In genomic region chr15:68484696-68485400, GRCh38 we compare ENCODE assay signal across 11 cellular contexts. TPM values are rescaled to one million over a fixed set of nuclear protein-coding genes. Genes with fewer than 3 reads are reported as not detected.
A peak's percentile ranks its signal among the peaks of the same experiment; 100 is the strongest.
DNase-seq lines count a peak whose midpoint lies in the region; ATAC-seq and TF ChIP-seq lines count a peak whose summit lies in the region.
"Had no signal": no experiment of that assay in that cellular context is flagged by ENCODE, and none has a peak within 500 bp of the region (broad histone marks: within the 10 kb centered on the region; RNA-seq: fewer than 3 reads in every experiment).

No MANE protein-coding gene starts in this region.

- 66 to 70% methylated on average over 2 to 14 of the region's 14 CpGs for WGBS in transverse colon (ENCODE audit: low coverage in 1 of 2), 2 donors

- H3K27me3 ChIP-seq in H7 (ENCODE audit: control insufficient read depth, insufficient read depth, low read length), result no peaks in the 10 kb centered on the region
- no peaks in the 10 kb centered on the region for H3K27me3 ChIP-seq in left lung
- H3K27me3 ChIP-seq in transverse colon, result no peaks in the 10 kb centered on the region

- in situ Hi-C loops in astrocyte of the cerebellum (cut with HindIII; ENCODE audit: low sequenced_read_pairs), result no loop called here
- in situ Hi-C loops in transverse colon (cut with MboI; ENCODE audit: low pct_ligation_motif_present in 1 of 4, low pct_unique_long_range_greater_than_20kb in 1 of 4, low sequenced_read_pairs in 3 of 4), result no loop called here

- H3K36me3 ChIP-seq in H7 (replicated peaks; ENCODE audit: control insufficient read depth, insufficient read depth, low read length) (no peaks in the 10 kb centered on the region), left lung (no peaks in the 10 kb centered on the region), transverse colon (no peaks in the 10 kb centered on the region)

- H3K4me1 ChIP-seq in left lung (no peaks in the 10 kb centered on the region), transverse colon (peaks cover 0 to 6% (median 3%) of the 10 kb centered on the region in 4 donors)

- peak; percentile 37 for DNase-seq in H7
- DNase-seq in astrocyte of the cerebellum (ENCODE audit: low read depth), result peak; percentile 60
- DNase-seq in left lung, result no peak
- no peak for DNase-seq in transverse colon
- DNase-seq in hypothalamus (lab: John Stamatoyannopoulos, UW), result no peak
- DNase-seq in RKO (ENCODE audit: low spot score), result no peak
- DNase-seq: activated naive CD8-positive, alpha-beta T cell treated with anti-CD3 and anti-CD28 coated beads, Interleukin-2, amount 50 U/mL, for 24 hours; naive thymus-derived CD4-positive, alpha-beta T cell; NCI-H1436 had no signal

- no peak for TF ChIP-seq POLR2A in transverse colon (IDR thresholded peaks at IDR 0.05)

- ATAC-seq in left lung, result peak; percentile 25
- no peak for ATAC-seq in HG03095 (IDR thresholded peaks at IDR 0.05; ENCODE audit: unreplicated experiment)
- ATAC-seq in HG02678 (IDR thresholded peaks at IDR 0.05; ENCODE audit: unreplicated experiment), result no peak
- ATAC-seq: activated naive CD8-positive, alpha-beta T cell treated with anti-CD3 and anti-CD28 coated beads, Interleukin-2, amount 50 U/mL, for 24 hours; naive thymus-derived CD4-positive, alpha-beta T cell had no signal

- no peaks in the 10 kb centered on the region for H3K9me3 ChIP-seq in left lung
- H3K9me3 ChIP-seq in transverse colon, result no peaks in the 10 kb centered on the region

- no peak for TF ChIP-seq EP300 in transverse colon (IDR thresholded peaks at IDR 0.05; ENCODE audit: low read depth)

- intact Hi-C loops in left lung (cut with DNase I), result no loop called here
- intact Hi-C loops in transverse colon (cut with DNase I; ENCODE audit: low total_unique reads), result no loop called here

- peak overlapping the region in 1 of 2 donors; percentile 4 for H3K27ac ChIP-seq in left lung
- H3K27ac ChIP-seq in transverse colon, result peak overlapping the region; percentile 48 to 58 (median 56)

- TF ChIP-seq CTCF in astrocyte of the cerebellum (IDR thresholded peaks at IDR 0.05; ENCODE audit: low read depth, low read length, missing control alignments) (no peak), left lung (IDR thresholded peaks at IDR 0.05) (no peak), transverse colon (IDR thresholded peaks at IDR 0.05) (no peak)

- no peak overlapping the region for H3K4me3 ChIP-seq in H7 (ENCODE audit: insufficient read depth, low read depth, low read length)
- no peak overlapping the region for H3K4me3 ChIP-seq in astrocyte of the cerebellum (ENCODE audit: low read depth, low read length)
- H3K4me3 ChIP-seq in left lung, result no peak overlapping the region
- no peak overlapping the region for H3K4me3 ChIP-seq in transverse colon

RNA-seq across cellular contexts. Expression of gene ITGA11, which starts 52.9 kb away (rescaled TPM):
- 0.03 and 0.07 TPM in 2 replicates for total RNA-seq in H7 (2014; rRNA removed; shearing (Covaris generic))
- total RNA-seq in left lung (1 to 10 TPM; 2.1 to 7.3 TPM), transverse colon (1 to 10 TPM in 2 of 4 donors, under 1 TPM in 2; 0.37 to 3.2 (median 1.1) TPM)

Comparison
In these comparisons a context has a peak if more than half of its experiments do, and no peak if none do; other contexts are left out.
1. DNase-seq: peak in H7 (single experiment) and astrocyte of the cerebellum (single experiment); none in left lung (0 of 2), transverse colon (single experiment), hypothalamus (0 of 51) and RKO (single experiment).